In genomic region chr5:145510324-145510723, GRCh38 we compare ENCODE assay signal across 1 cellular context.
TF ChIP-seq lines count a peak whose summit lies in the region.

No MANE protein-coding gene starts in this region.

TF ChIP-seq in HEK293T, 16 proteins besides CTCF, POLR2A, EP300 and RAD21 (continued from another document):
- no peak for TF ChIP-seq PKNOX1 (IDR thresholded peaks at IDR 0.05)
- no peak for TF ChIP-seq ELF4 (IDR thresholded peaks at IDR 0.05)
- TF ChIP-seq ZNF384 (IDR thresholded peaks at IDR 0.05), result no peak
- TF ChIP-seq LEF1 (IDR thresholded peaks at IDR 0.05; ENCODE audit: borderline replicate concordance), result no peak
